Comparison of ENCODE assay signal across 1 cellular context in genomic region chr7:51006483-51007235, GRCh38.
TF ChIP-seq lines count a peak whose summit lies in the region.

No MANE protein-coding gene starts in this region.

TF ChIP-seq in HepG2, 621 proteins besides CTCF, POLR2A, EP300 and RAD21:
- no peak for TF ChIP-seq ZNF609 (CRISPR knock-in tag; IDR thresholded peaks at IDR 0.05; ENCODE audit: borderline replicate concordance)
- TF ChIP-seq GPBP1L1 (CRISPR knock-in tag; IDR thresholded peaks at IDR 0.05), result no peak
- TF ChIP-seq IRF2 (CRISPR knock-in tag; IDR thresholded peaks at IDR 0.05), result no peak
- TF ChIP-seq RORA (CRISPR knock-in tag; IDR thresholded peaks at IDR 0.05), result no peak
- no peak for TF ChIP-seq ADNP (CRISPR knock-in tag; IDR thresholded peaks at IDR 0.05)
- TF ChIP-seq MYC (CRISPR knock-in tag; IDR thresholded peaks at IDR 0.05; ENCODE audit: borderline replicate concordance), result no peak
- no peak for TF ChIP-seq PAXIP1 (CRISPR knock-in tag; conservative IDR thresholded peaks at IDR 0.05)
- no peak for TF ChIP-seq U2AF2 (IDR thresholded peaks at IDR 0.05; ENCODE audit: low read depth, low read length)
- no peak for TF ChIP-seq ZZZ3 (CRISPR knock-in tag; IDR thresholded peaks at IDR 0.05; ENCODE audit: borderline replicate concordance)
- TF ChIP-seq ZNF580 (CRISPR knock-in tag; IDR thresholded peaks at IDR 0.05; ENCODE audit: borderline replicate concordance, low read depth), result no peak
- no peak for TF ChIP-seq NR3C1 (CRISPR knock-in tag; IDR thresholded peaks at IDR 0.05)
- TF ChIP-seq ZFY (CRISPR knock-in tag; IDR thresholded peaks at IDR 0.05), result no peak
- TF ChIP-seq FOSL1 (CRISPR knock-in tag; IDR thresholded peaks at IDR 0.05; ENCODE audit: borderline replicate concordance), result no peak
TF ChIP-seq in HepG2: peak in this region for 0.
